1 cellular context compared by ENCODE assay signal in genomic region chr2:238970553-238971081, GRCh38.
A peak's percentile ranks its signal among the peaks of the same experiment; 100 is the strongest.
TF ChIP-seq lines count a peak whose summit lies in the region.

No MANE protein-coding gene starts in this region.

TF ChIP-seq in GM12878, 131 proteins besides CTCF, POLR2A, EP300 and RAD21 (continued from another document):
- TF ChIP-seq, protein P1, sequence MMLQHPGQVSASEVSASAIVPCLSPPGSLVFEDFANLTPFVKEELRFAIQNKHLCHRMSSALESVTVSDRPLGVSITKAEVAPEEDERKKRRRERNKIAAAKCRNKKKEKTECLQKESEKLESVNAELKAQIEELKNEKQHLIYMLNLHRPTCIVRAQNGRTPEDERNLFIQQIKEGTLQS (IDR thresholded peaks at IDR 0.05; ENCODE audit: borderline replicate concordance, extremely low read depth, low read depth, low read length) = peak; percentile 54; the same call in 1 of the 2 replicates
- TF ChIP-seq, protein P2, sequence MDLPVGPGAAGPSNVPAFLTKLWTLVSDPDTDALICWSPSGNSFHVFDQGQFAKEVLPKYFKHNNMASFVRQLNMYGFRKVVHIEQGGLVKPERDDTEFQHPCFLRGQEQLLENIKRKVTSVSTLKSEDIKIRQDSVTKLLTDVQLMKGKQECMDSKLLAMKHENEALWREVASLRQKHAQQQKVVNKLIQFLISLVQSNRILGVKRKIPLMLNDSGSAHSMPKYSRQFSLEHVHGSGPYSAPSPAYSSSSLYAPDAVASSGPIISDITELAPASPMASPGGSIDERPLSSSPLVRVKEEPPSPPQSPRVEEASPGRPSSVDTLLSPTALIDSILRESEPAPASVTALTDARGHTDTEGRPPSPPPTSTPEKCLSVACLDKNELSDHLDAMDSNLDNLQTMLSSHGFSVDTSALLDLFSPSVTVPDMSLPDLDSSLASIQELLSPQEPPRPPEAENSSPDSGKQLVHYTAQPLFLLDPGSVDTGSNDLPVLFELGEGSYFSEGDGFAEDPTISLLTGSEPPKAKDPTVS (IDR thresholded peaks at IDR 0.05; ENCODE audit: low read depth, low read length) = no peak
